8 cellular contexts compared by ENCODE assay signal in genomic region chr2:181411105-181411849, GRCh38. TPM values are rescaled to one million over a fixed set of nuclear protein-coding genes. Genes with fewer than 3 reads are reported as not detected.
DNase-seq lines count a peak whose midpoint lies in the region; ATAC-seq lines count a peak whose summit lies in the region.

No MANE protein-coding gene starts in this region.

- H3K27me3 Mint-ChIP-seq in T-helper 1 cell treated with Interleukin-12 subunit alpha and Interleukin-12 subunit beta and Interleukin-4 antibody, amounts not matched to agents 30 μg/mL and 1 μg/mL, for 36 hours (ENCODE audit: low read depth), result no peaks in the 10 kb centered on the region

- H3K4me1 Mint-ChIP-seq in T-helper 1 cell treated with Interleukin-12 subunit alpha and Interleukin-12 subunit beta and Interleukin-4 antibody, amounts not matched to agents 30 μg/mL and 1 μg/mL, for 36 hours (ENCODE audit: low read depth), result peaks cover 4% of the 10 kb centered on the region

- ATAC-seq in HG03139 (IDR thresholded peaks at IDR 0.05; ENCODE audit: unreplicated experiment), result peak; percentile 90
- no peak for ATAC-seq in stimulated activated naive CD8-positive, alpha-beta T cell treated with anti-CD3 and anti-CD28 coated beads, Interleukin-15, Interleukin-2, amounts not matched to agents 100 U/mL and 50 U/mL, for 24 hours

- H3K9me3 Mint-ChIP-seq in T-helper 1 cell treated with Interleukin-12 subunit alpha and Interleukin-12 subunit beta and Interleukin-4 antibody, amounts not matched to agents 30 μg/mL and 1 μg/mL, for 36 hours, result peaks cover 36% of the 10 kb centered on the region

- H3K4me3 Mint-ChIP-seq in T-helper 1 cell treated with Interleukin-12 subunit alpha and Interleukin-12 subunit beta and Interleukin-4 antibody, amounts not matched to agents 30 μg/mL and 1 μg/mL, for 36 hours, result no peak overlapping the region

- peaks cover 18% of the 10 kb centered on the region for H3K36me3 Mint-ChIP-seq in T-helper 1 cell treated with Interleukin-12 subunit alpha and Interleukin-12 subunit beta and Interleukin-4 antibody, amounts not matched to agents 30 μg/mL and 1 μg/mL, for 36 hours (ENCODE audit: low read depth)

- peak overlapping the region; percentile 43 for H3K27ac Mint-ChIP-seq in T-helper 1 cell treated with Interleukin-12 subunit alpha and Interleukin-12 subunit beta and Interleukin-4 antibody, amounts not matched to agents 30 μg/mL and 1 μg/mL, for 36 hours

- no peak for DNase-seq in T-helper 1 cell
- peak; percentile 66 for DNase-seq in NCI-H345 treated with DMSO at 0.1 percent for 48 hours (lab: John Stamatoyannopoulos, UW; ENCODE audit: unreplicated experiment)
- DNase-seq in left kidney (ENCODE audit: low read depth, low spot score), result peak; percentile 80
- no peak for DNase-seq in H4 (ENCODE audit: low spot score)
- no peak for DNase-seq in stimulated activated naive CD8-positive, alpha-beta T cell treated with anti-CD3 and anti-CD28 coated beads, Interleukin-15, Interleukin-2, amounts not matched to agents 100 U/mL and 50 U/mL, for 24 hours
- DNase-seq in HuH-7 (ENCODE audit: low spot score), result no peak

RNA-seq across cellular contexts. Expression of gene ITGA4, which starts 45.9 kb away (rescaled TPM):
- total RNA-seq in H4 (2014; rRNA removed; shearing (Covaris generic)), result 47.6 and 59.4 TPM in 2 replicates

Comparison
In these comparisons a context has a peak if more than half of its experiments do, and no peak if none do; other contexts are left out.
1. DNase-seq: peak in NCI-H345 treated with DMSO at 0.1 percent for 48 hours (single experiment) and left kidney (single experiment); none in T-helper 1 cell (0 of 5), H4 (single experiment), stimulated activated naive CD8-positive, alpha-beta T cell treated with anti-CD3 and anti-CD28 coated beads, Interleukin-15, Interleukin-2, amounts not matched to agents 100 U/mL and 50 U/mL, for 24 hours (single experiment) and HuH-7 (single experiment).